ENCODE assay signal across 1 cellular context in genomic region chr9:136095028-136095494, GRCh38.
TF ChIP-seq lines count a peak whose summit lies in the region.

Gene NACC2 (minus strand): TSS chr9:136095289. CDS start chr9:136050521, 44,768 bp downstream.

TF ChIP-seq in HepG2, 621 proteins besides CTCF, POLR2A, EP300 and RAD21 (continued from another document and continues in another):
- TF ChIP-seq HINFP (CRISPR knock-in tag; IDR thresholded peaks at IDR 0.05; ENCODE audit: low read depth) (no peak), THAP8 (CRISPR knock-in tag; IDR thresholded peaks at IDR 0.05; ENCODE audit: borderline replicate concordance) (no peak), TFDP1 (CRISPR knock-in tag; IDR thresholded peaks at IDR 0.05; ENCODE audit: borderline replicate concordance) (no peak), IRF1 (CRISPR knock-in tag; IDR thresholded peaks at IDR 0.05; ENCODE audit: low read depth) (no peak), MLXIP (CRISPR knock-in tag; IDR thresholded peaks at IDR 0.05; ENCODE audit: borderline replicate concordance) (no peak), ZNF773 (CRISPR knock-in tag; IDR thresholded peaks at IDR 0.05; ENCODE audit: borderline replicate concordance) (no peak), ZNF501 (CRISPR knock-in tag; IDR thresholded peaks at IDR 0.05) (no peak), POLR2AphosphoS2 (IDR thresholded peaks at IDR 0.05; ENCODE audit: low read depth, low read length) (no peak), ZBTB25 (CRISPR knock-in tag; IDR thresholded peaks at IDR 0.05) (peak; percentile 12; the same call in 1 of the 2 replicates), ZNF670 (CRISPR knock-in tag; IDR thresholded peaks at IDR 0.05; ENCODE audit: borderline replicate concordance) (no peak), ZNF224 (CRISPR knock-in tag; IDR thresholded peaks at IDR 0.05) (no peak), ZNF281 (CRISPR knock-in tag; IDR thresholded peaks at IDR 0.05; ENCODE audit: borderline replicate concordance) (peak; percentile 14; the same call in 1 of the 2 replicates), CREB1 (IDR thresholded peaks at IDR 0.05) (no peak), CREB1 (CRISPR knock-in tag; IDR thresholded peaks at IDR 0.05) (no peak), HDAC6 (IDR thresholded peaks at IDR 0.05; ENCODE audit: low read depth, low read length) (no peak), MAX (IDR thresholded peaks at IDR 0.05) (peak; percentile 31; the same call in 1 of the 2 replicates), REXO4 (CRISPR knock-in tag; IDR thresholded peaks at IDR 0.05; ENCODE audit: borderline replicate concordance) (no peak), MLLT10 (CRISPR knock-in tag; IDR thresholded peaks at IDR 0.05) (no peak), ZBTB14 (CRISPR knock-in tag; IDR thresholded peaks at IDR 0.05) (no peak), SMAD3 (CRISPR knock-in tag; IDR thresholded peaks at IDR 0.05) (no peak), E2F5 (CRISPR knock-in tag; conservative IDR thresholded peaks at IDR 0.05) (no peak), ARNTL (CRISPR knock-in tag; IDR thresholded peaks at IDR 0.05) (no peak), ZFY (CRISPR knock-in tag; IDR thresholded peaks at IDR 0.05) (peak; percentile 8; the same call in 1 of the 2 replicates), PRDM15 (CRISPR knock-in tag; IDR thresholded peaks at IDR 0.05) (0 out of 2 replicates have a peak, but pooled peaks have one; percentile 41), MAZ (IDR thresholded peaks at IDR 0.05; ENCODE audit: borderline replicate concordance, low read depth, low read length) (no peak), MAZ (CRISPR knock-in tag; IDR thresholded peaks at IDR 0.05; ENCODE audit: low read depth) (peak; percentile 33), HMG20A (CRISPR knock-in tag; IDR thresholded peaks at IDR 0.05; ENCODE audit: borderline replicate concordance) (no peak), MXD1 (CRISPR knock-in tag; IDR thresholded peaks at IDR 0.05) (no peak), ZNF292 (CRISPR knock-in tag; IDR thresholded peaks at IDR 0.05; ENCODE audit: borderline replicate concordance, low read depth) (no peak), TFE3 (CRISPR knock-in tag; IDR thresholded peaks at IDR 0.05) (no peak), SRSF9 (IDR thresholded peaks at IDR 0.05; ENCODE audit: borderline replicate concordance, insufficient read depth, low read depth, low read length, poor library complexity, severe bottlenecking) (no peak), ZFP91 (CRISPR knock-in tag; IDR thresholded peaks at IDR 0.05; ENCODE audit: borderline replicate concordance) (peak; percentile 48; the same call in 1 of the 2 replicates), CENPT (CRISPR knock-in tag; IDR thresholded peaks at IDR 0.05; ENCODE audit: low read depth) (no peak), YY1 (IDR thresholded peaks at IDR 0.05; ENCODE audit: insufficient read depth, insufficient replicate concordance, low read depth, low read length) (peak; percentile 39)
